In genomic region chr22:23984430-23984829, GRCh38 we compare ENCODE assay signal across 10 cellular contexts. TPM values are rescaled to one million over a fixed set of nuclear protein-coding genes. Genes with fewer than 3 reads are reported as not detected.
DNase-seq lines count a peak whose midpoint lies in the region; ATAC-seq and TF ChIP-seq lines count a peak whose summit lies in the region.
"Had no signal": no experiment of that assay in that cellular context is flagged by ENCODE, and none has a peak within 500 bp of the region (broad histone marks: within the 10 kb centered on the region; RNA-seq: fewer than 3 reads in every experiment).

No MANE protein-coding gene starts in this region.

- H3K4me1 ChIP-seq in right atrium auricular region (no peaks in the 10 kb centered on the region), RWPE2 (ENCODE audit: insufficient read depth, poor library complexity, severe bottlenecking) (no peaks in the 10 kb centered on the region), spleen (no peaks in the 10 kb centered on the region)

- TF ChIP-seq CTCF in right atrium auricular region (IDR thresholded peaks at IDR 0.05), result peak in 1 of 2 donors; percentile 62
- TF ChIP-seq CTCF in RWPE2 (IDR thresholded peaks at IDR 0.05; ENCODE audit: poor library complexity, severe bottlenecking), result peak; percentile 56
- peak in 6 of 11 experiments; percentile 41 to 81 (median 62) for TF ChIP-seq CTCF in spleen (IDR thresholded peaks at IDR 0.05 in 8 of 11, conservative IDR thresholded peaks at IDR 0.05 in 3 of 11)

- ATAC-seq in RWPE2 (ENCODE audit: low read depth) (peak; percentile 63; the same call in 2 of the 3 replicates), esophagus mucosa (peak; percentile 68), GM21423 (IDR thresholded peaks at IDR 0.05; ENCODE audit: unreplicated experiment) (no peak), HG03045 (IDR thresholded peaks at IDR 0.05; ENCODE audit: unreplicated experiment) (no peak)

- no peak overlapping the region for H3K4me3 ChIP-seq in right atrium auricular region
- H3K4me3 ChIP-seq in RWPE2 (ENCODE audit: severe bottlenecking), result no peak overlapping the region
- no peak overlapping the region for H3K4me3 ChIP-seq in spleen

- intact Hi-C loops in cardiac septum (cut with DNase I), result no loop called here
- intact Hi-C loops in spleen (cut with DNase I; ENCODE audit: low total_unique reads), result no loop called here

- H3K36me3 ChIP-seq in right atrium auricular region (no peaks in the 10 kb centered on the region), RWPE2 (ENCODE audit: low read depth) (no peaks in the 10 kb centered on the region), spleen (no peaks in the 10 kb centered on the region)

- DNase-seq in cardiac septum (ENCODE audit: low spot score) (peak; percentile 75), right atrium auricular region (ENCODE audit: low spot score) (no peak), RWPE2 (ENCODE audit: low spot score) (no peak), spleen (no peak)
- DNase-seq in activated CD8-positive, alpha-beta memory T cell treated with anti-CD3 and anti-CD28 coated beads, Interleukin-2, amount 50 U/mL, for 48 hours, result no peak

- TF ChIP-seq POLR2A in spleen (IDR thresholded peaks at IDR 0.05), result no peak

- 39 to 52% (median 45%) methylated on average over 4 to 6 of the region's 6 CpGs; no CpG with 5 or more reads in 1 of the 5 donors for WGBS in spleen, 5 donors

- no peaks in the 10 kb centered on the region for H3K9me3 ChIP-seq in right atrium auricular region
- H3K9me3 ChIP-seq in RWPE2 (ENCODE audit: severe bottlenecking), result no peaks in the 10 kb centered on the region
- no peaks in the 10 kb centered on the region for H3K9me3 ChIP-seq in spleen

- H3K27me3 ChIP-seq in right atrium auricular region, result no peaks in the 10 kb centered on the region
- H3K27me3 ChIP-seq in RWPE2 (ENCODE audit: insufficient read depth, poor library complexity, severe bottlenecking), result no peaks in the 10 kb centered on the region
- H3K27me3 ChIP-seq in spleen (replicated peaks in 1 of 7), result no peaks in the 10 kb centered on the region

- H3K27ac ChIP-seq in right atrium auricular region (no peak overlapping the region), RWPE2 (ENCODE audit: poor library complexity, severe bottlenecking) (no peak overlapping the region), spleen (no peak overlapping the region)

RNA-seq across cellular contexts. Expression of gene GSTT2, which starts 4.5 kb away (rescaled TPM):
- total RNA-seq in cardiac septum (0.43 TPM), right atrium auricular region (under 1 TPM in 1 of 2 donors, not detected in 1; 0.48 TPM), esophagus mucosa (1.1 TPM), spleen (under 1 TPM in 2 of 7 donors, not detected in 5; 0.44 to 0.95 TPM)
- polyA plus RNA-seq in spleen, result 1 to 10 TPM in 1 of 3 donors, under 1 TPM in 2; 0.16 to 1.3 (median 0.41) TPM
- total RNA-seq: temporal lobe had no signal

RNA-seq across cellular contexts. Expression of gene DDT, which starts 10.2 kb away (rescaled TPM):
- total RNA-seq in cardiac septum, result 128 TPM
- 100 to 1,000 TPM; 147 to 153 TPM for total RNA-seq in right atrium auricular region
- total RNA-seq in esophagus mucosa, result 165 TPM
- 100 to 1,000 TPM in 1 of 7 donors, 10 to 100 TPM in 6; 63.4 to 112 (median 67.8) TPM for total RNA-seq in spleen
- polyA plus RNA-seq in spleen, result 100 to 1,000 TPM; 138 to 224 (median 154) TPM

RNA-seq across cellular contexts. Expression of gene DDTL, which starts 17.7 kb away (rescaled TPM):
- 3.5 TPM for total RNA-seq in cardiac septum
- 1 to 10 TPM in 1 of 2 donors, not detected in 1; 1.0 TPM for total RNA-seq in right atrium auricular region
- total RNA-seq in esophagus mucosa, result 1.7 TPM
- 1 to 10 TPM in 6 of 7 donors, not detected in 1; 2.3 to 5.0 (median 2.3) TPM for total RNA-seq in spleen
- polyA plus RNA-seq in spleen, result 1 to 10 TPM; 1.0 to 3.0 (median 1.5) TPM
- total RNA-seq: temporal lobe had no signal

RNA-seq across cellular contexts. Expression of gene GSTT4, which starts 20.8 kb away (rescaled TPM):
- total RNA-seq in cardiac septum, result not detected
- not detected for total RNA-seq in right atrium auricular region
- not detected for total RNA-seq in esophagus mucosa
- total RNA-seq in spleen, result not detected
- polyA plus RNA-seq in spleen, result not detected
- total RNA-seq: T-helper 2 cell treated with Interferon-gamma antibody and Interleukin-4, amounts not matched to agents 100 ng/mL and 5 ng/mL, for 36 hours; temporal lobe had no signal

RNA-seq across cellular contexts. Expression of gene GSTT2B, which starts 23.4 kb away (rescaled TPM):
- total RNA-seq in cardiac septum, result 21.1 TPM
- total RNA-seq in right atrium auricular region, result 1 to 10 TPM; 3.7 to 9.1 TPM
- 6.5 TPM for total RNA-seq in esophagus mucosa
- 10 to 100 TPM in 1 of 7 donors, 1 to 10 TPM in 6; 2.0 to 11.6 (median 3.7) TPM for total RNA-seq in spleen
- 10 to 100 TPM in 1 of 3 donors, 1 to 10 TPM in 2; 4.7 to 11.6 (median 6.6) TPM for polyA plus RNA-seq in spleen
- total RNA-seq: T-helper 2 cell treated with Interferon-gamma antibody and Interleukin-4, amounts not matched to agents 100 ng/mL and 5 ng/mL, for 36 hours had no signal

Comparison
In these comparisons a context has a peak if more than half of its experiments do, and no peak if none do; other contexts are left out.
1. ATAC-seq: peak in RWPE2 (single experiment) and esophagus mucosa (single experiment); none in GM21423 (single experiment) and HG03045 (single experiment).